9 cellular contexts compared by ENCODE assay signal in the genomic region with DNA sequence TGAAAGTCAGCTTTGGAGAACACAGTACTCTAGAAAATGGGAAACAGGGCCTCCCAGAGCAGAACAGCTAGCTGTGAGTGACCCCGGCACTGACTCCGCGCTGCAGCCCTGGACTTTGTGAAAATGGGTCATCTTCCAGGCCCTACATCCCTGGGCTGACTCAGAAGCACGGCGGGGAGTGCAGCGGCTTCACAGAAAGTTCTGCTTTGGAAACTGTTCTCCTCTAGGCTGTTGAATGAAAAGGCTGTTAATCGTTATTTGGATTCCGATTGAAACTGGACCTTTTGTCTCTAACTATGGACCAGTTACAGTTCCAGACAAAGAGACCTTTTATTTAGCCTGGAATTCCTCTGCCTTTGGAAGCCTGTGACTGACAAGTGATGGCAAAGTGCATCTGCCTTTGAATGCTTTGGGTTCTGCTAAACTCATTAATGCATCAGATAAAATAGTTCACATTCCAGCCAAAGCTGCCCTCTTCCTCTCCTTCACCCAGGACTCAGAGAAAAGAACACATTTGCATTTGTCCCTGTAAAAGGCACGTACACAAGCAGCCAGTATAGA.
DNase-seq lines count a peak whose midpoint lies in the region; ATAC-seq and TF ChIP-seq lines count a peak whose summit lies in the region.
"Had no signal": no experiment of that assay in that cellular context is flagged by ENCODE, and none has a peak within 500 bp of the region (broad histone marks: within the 10 kb centered on the region; RNA-seq: fewer than 3 reads in every experiment).

No MANE protein-coding gene starts in this region.

- no peaks in the 10 kb centered on the region for H3K27me3 ChIP-seq in psoas muscle (ENCODE audit: insufficient read depth in 3 of 3, low read length in 2 of 3)

- H3K27ac Mint-ChIP-seq in brain: peak overlapping the region in 4 of 5 experiments; percentile 77 to 91 (median 84)
- no peak overlapping the region for H3K27ac Mint-ChIP-seq in effector memory CD8-positive, alpha-beta T cell
- H3K27ac Mint-ChIP-seq: activated naive CD4-positive, alpha-beta T cell treated with anti-CD3 and anti-CD28 coated beads, Interleukin-2, amount 50 U/mL, for 24 hours had no signal

- peaks cover 0 to 8% (median 0%) of the 10 kb centered on the region in 5 experiments for H3K9me3 Mint-ChIP-seq in brain
- H3K9me3 Mint-ChIP-seq in effector memory CD8-positive, alpha-beta T cell: no peaks in the 10 kb centered on the region
- H3K9me3 Mint-ChIP-seq: activated naive CD4-positive, alpha-beta T cell treated with anti-CD3 and anti-CD28 coated beads, Interleukin-2, amount 50 U/mL, for 24 hours had no signal

- intact Hi-C loops in psoas muscle (cut with DNase I): loop anchor here in 1 of 2 donors (5.0 kb wide), 1 partner anchor 38 kb away; no protein-coding TSS in a partner anchor

- H3K36me3 Mint-ChIP-seq in brain: no peaks in the 10 kb centered on the region
- H3K36me3 Mint-ChIP-seq in effector memory CD8-positive, alpha-beta T cell (ENCODE audit: insufficient read depth): no peaks in the 10 kb centered on the region

- ATAC-seq in psoas muscle (peak; percentile 47 to 75 (median 64)), GM18909 (IDR thresholded peaks at IDR 0.05; ENCODE audit: poor library complexity, unreplicated experiment) (no peak)
- ATAC-seq in effector memory CD8-positive, alpha-beta T cell (replicated peaks): no peak

- WGBS in psoas muscle, 3 donors: 41 to 50% (median 49%) methylated on average over 9 of the region's 9 CpGs

- DNase-seq in G401 (ENCODE audit: low spot score): peak; percentile 19
- DNase-seq in hippocampal formation (lab: John Stamatoyannopoulos, UW): peak; percentile 48 to 87
- peak; percentile 65 to 74 for DNase-seq in psoas muscle
- DNase-seq in NCI-H2029 (lab: John Stamatoyannopoulos, UW): no peak
- no peak for DNase-seq in effector memory CD8-positive, alpha-beta T cell
- no peak for DNase-seq in D341Med (ENCODE audit: low spot score)

- H3K4me3 ChIP-seq in psoas muscle: no peak overlapping the region

- in situ Hi-C loops in G401 (cut with HindIII; ENCODE audit: low sequenced_read_pairs): no loop called here

- H3K4me1 ChIP-seq in psoas muscle: peaks cover 30% of the 10 kb centered on the region

- TF ChIP-seq CTCF in brain (conservative IDR thresholded peaks at IDR 0.05) (no peak), psoas muscle (IDR thresholded peaks at IDR 0.05) (no peak)

- H3K27ac ChIP-seq in psoas muscle: peak overlapping the region; percentile 2

- no peaks in the 10 kb centered on the region for H3K27me3 Mint-ChIP-seq in brain
- no peaks in the 10 kb centered on the region for H3K27me3 Mint-ChIP-seq in effector memory CD8-positive, alpha-beta T cell
- H3K27me3 Mint-ChIP-seq: activated naive CD4-positive, alpha-beta T cell treated with anti-CD3 and anti-CD28 coated beads, Interleukin-2, amount 50 U/mL, for 24 hours had no signal

- H3K4me3 Mint-ChIP-seq in brain: peak overlapping the region in 1 of 5 experiments; percentile 17
- H3K4me3 Mint-ChIP-seq in effector memory CD8-positive, alpha-beta T cell: no peak overlapping the region
- H3K4me3 Mint-ChIP-seq: activated naive CD4-positive, alpha-beta T cell treated with anti-CD3 and anti-CD28 coated beads, Interleukin-2, amount 50 U/mL, for 24 hours had no signal

- no peaks in the 10 kb centered on the region for H3K9me3 ChIP-seq in psoas muscle

- peaks cover 31% of the 10 kb centered on the region for H3K4me1 Mint-ChIP-seq in brain
- H3K4me1 Mint-ChIP-seq in effector memory CD8-positive, alpha-beta T cell (ENCODE audit: low read depth in 2 of 2): no peaks in the 10 kb centered on the region
- H3K4me1 Mint-ChIP-seq: activated naive CD4-positive, alpha-beta T cell treated with anti-CD3 and anti-CD28 coated beads, Interleukin-2, amount 50 U/mL, for 24 hours had no signal

- H3K36me3 ChIP-seq in psoas muscle (ENCODE audit: insufficient read depth in 1 of 2, low read depth in 1 of 2): peaks cover 0 to 5% of the 10 kb centered on the region in 2 donors

Comparison
In these comparisons a context has a peak if more than half of its experiments do, and no peak if none do; other contexts are left out.
1. DNase-seq: peak in G401 (single experiment), hippocampal formation (2 of 2) and psoas muscle (2 of 2); none in NCI-H2029 (single experiment), effector memory CD8-positive, alpha-beta T cell (0 of 3) and D341Med (single experiment).
2. H3K27ac Mint-ChIP-seq: peak in brain (4 of 5); none in effector memory CD8-positive, alpha-beta T cell (0 of 2).
3. ATAC-seq: peak in psoas muscle (4 of 4); none in effector memory CD8-positive, alpha-beta T cell (single experiment) and GM18909 (single experiment).